Comparison of ENCODE assay signal across 9 cellular contexts in the genomic region with DNA sequence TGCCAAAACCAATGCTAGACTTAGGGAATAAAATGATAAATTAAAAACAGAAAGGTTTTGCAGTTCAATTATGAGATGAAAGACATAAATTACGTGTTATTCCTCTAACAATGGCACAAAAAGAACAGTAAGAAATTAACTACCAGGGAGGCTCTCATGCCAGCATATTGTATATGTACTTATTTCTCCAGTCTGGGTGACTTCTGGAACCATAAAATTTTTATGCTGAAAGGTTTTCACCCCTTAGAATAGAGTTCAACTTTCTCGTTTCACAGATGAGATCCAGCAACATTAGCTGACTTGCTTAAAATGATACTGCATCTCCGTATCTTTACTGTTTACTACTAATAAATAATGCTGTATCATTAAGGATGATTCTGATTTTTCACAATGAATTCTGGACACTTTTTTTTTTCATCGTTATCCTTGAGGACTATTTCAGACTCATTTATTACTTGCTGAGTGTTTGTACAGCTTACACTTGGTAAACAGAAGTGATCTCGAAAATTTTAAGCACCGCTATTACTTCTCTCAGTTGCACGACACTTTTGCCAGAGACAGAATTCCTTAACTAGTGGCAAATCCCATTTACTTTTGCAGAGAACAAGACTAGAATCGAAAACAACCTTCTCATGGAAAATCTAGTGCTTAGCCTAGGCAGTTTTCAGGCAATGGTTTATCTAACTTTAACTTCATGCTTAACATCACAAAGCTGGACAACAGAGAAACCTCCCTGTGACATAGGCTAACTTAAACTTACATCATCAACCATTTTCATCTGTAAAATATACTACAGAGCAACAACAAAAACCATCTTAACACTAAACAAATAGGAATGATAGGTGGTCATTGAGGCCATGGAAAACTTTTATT. TPM values are rescaled to one million over a fixed set of nuclear protein-coding genes. Genes with fewer than 3 reads are reported as not detected.
A peak's percentile ranks its signal among the peaks of the same experiment; 100 is the strongest.
DNase-seq lines count a peak whose midpoint lies in the region; ATAC-seq and TF ChIP-seq lines count a peak whose summit lies in the region.
"Had no signal": no experiment of that assay in that cellular context is flagged by ENCODE, and none has a peak within 500 bp of the region (broad histone marks: within the 10 kb centered on the region; RNA-seq: fewer than 3 reads in every experiment).

No MANE protein-coding gene starts in this region.

- peaks cover 24% of the 10 kb centered on the region for H3F3A ChIP-seq in SU-DHL-6 (ENCODE audit: insufficient read depth)

- peaks cover 63% of the 10 kb centered on the region for H3K36me3 ChIP-seq in SU-DHL-6 (ENCODE audit: low read length)
- H3K36me3 ChIP-seq in stomach smooth muscle (ENCODE audit: control insufficient read depth in 2 of 2, insufficient read depth in 2 of 2, low read length in 2 of 2), result peaks cover 24 to 29% of the 10 kb centered on the region in 2 donors

- peak overlapping the region; percentile 97 for H3K4me3 Mint-ChIP-seq in T-helper 1 cell treated with Interleukin-12 subunit alpha and Interleukin-12 subunit beta and Interleukin-4 antibody, amounts not matched to agents 30 μg/mL and 1 μg/mL, for 36 hours

- no peak for TF ChIP-seq CTCF in SU-DHL-6 (IDR thresholded peaks at IDR 0.05; ENCODE audit: insufficient read depth, low read length, poor library complexity, severe bottlenecking)

- peaks cover 22% of the 10 kb centered on the region for H3K4me1 ChIP-seq in stomach smooth muscle (ENCODE audit: control insufficient read depth, insufficient read depth, low read length)

- no peaks in the 10 kb centered on the region for H3K9me3 ChIP-seq in SU-DHL-6 (ENCODE audit: insufficient read depth, low read length)
- no peaks in the 10 kb centered on the region for H3K9me3 ChIP-seq in stomach smooth muscle (ENCODE audit: control insufficient read depth in 2 of 2, low read length in 2 of 2)

- ATAC-seq in esophagus mucosa, result no peak
- ATAC-seq in GM21367 (IDR thresholded peaks at IDR 0.05; ENCODE audit: unreplicated experiment), result no peak

- H3K9me2 ChIP-seq in SU-DHL-6 (replicated peaks; ENCODE audit: insufficient read depth, low read length), result no peaks in the 10 kb centered on the region

- H3K27ac ChIP-seq in SU-DHL-6 (ENCODE audit: low read depth, low read length) (0 out of 2 replicates have a peak overlapping the region, but pooled peaks have one; percentile 3), stomach smooth muscle (ENCODE audit: low read length) (no peak overlapping the region)

- no peak overlapping the region for H2AFZ ChIP-seq in SU-DHL-6 (ENCODE audit: low read depth, low read length, severe bottlenecking)

- H4K20me1 ChIP-seq in SU-DHL-6 (ENCODE audit: low read depth, low read length), result peaks cover 61% of the 10 kb centered on the region

- peaks cover 95% of the 10 kb centered on the region for H3K79me2 ChIP-seq in SU-DHL-6 (ENCODE audit: insufficient read depth, low read length)

- H3K27me3 Mint-ChIP-seq in T-helper 1 cell treated with Interleukin-12 subunit alpha and Interleukin-12 subunit beta and Interleukin-4 antibody, amounts not matched to agents 30 μg/mL and 1 μg/mL, for 36 hours (ENCODE audit: low read depth), result no peaks in the 10 kb centered on the region

- no peaks in the 10 kb centered on the region for H3K9me3 Mint-ChIP-seq in T-helper 1 cell treated with Interleukin-12 subunit alpha and Interleukin-12 subunit beta and Interleukin-4 antibody, amounts not matched to agents 30 μg/mL and 1 μg/mL, for 36 hours

- no peak for DNase-seq in T-helper 1 cell
- DNase-seq in dermis blood vessel endothelial cell, result no peak
- DNase-seq: activated CD4-positive, alpha-beta T cell treated with anti-CD3 and anti-CD28 coated beads, Interleukin-2, amount 50 U/mL, for 1 hour had no signal

- H3K4me2 ChIP-seq in SU-DHL-6 (ENCODE audit: low read depth, low read length, poor library complexity, severe bottlenecking), result peak overlapping the region; percentile 85

- H3K36me3 Mint-ChIP-seq in T-helper 1 cell treated with Interleukin-12 subunit alpha and Interleukin-12 subunit beta and Interleukin-4 antibody, amounts not matched to agents 30 μg/mL and 1 μg/mL, for 36 hours (ENCODE audit: low read depth), result peaks cover 47% of the 10 kb centered on the region

- peak overlapping the region; percentile 62 for H3K27ac Mint-ChIP-seq in T-helper 1 cell treated with Interleukin-12 subunit alpha and Interleukin-12 subunit beta and Interleukin-4 antibody, amounts not matched to agents 30 μg/mL and 1 μg/mL, for 36 hours

- H3K4me3 ChIP-seq in SU-DHL-6 (ENCODE audit: insufficient read depth, low read length, poor library complexity, severe bottlenecking), result peak overlapping the region; percentile 69
- H3K4me3 ChIP-seq in iPS-11a (ENCODE audit: low read depth, low read length), result peak overlapping the region; percentile 39
- peak overlapping the region; percentile 44 to 58 for H3K4me3 ChIP-seq in stomach smooth muscle (ENCODE audit: low read length in 2 of 2)

- H3K9ac ChIP-seq in SU-DHL-6 (ENCODE audit: low read length) (peak overlapping the region; percentile 96), stomach smooth muscle (ENCODE audit: low read length in 2 of 2) (peak overlapping the region in 1 of 2 donors; percentile 36)

- H3K27me3 ChIP-seq in SU-DHL-6 (ENCODE audit: low read length) (no peaks in the 10 kb centered on the region), stomach smooth muscle (ENCODE audit: control insufficient read depth in 1 of 2, insufficient read depth in 2 of 2, low read length in 2 of 2) (no peaks in the 10 kb centered on the region)

- peaks cover 42% of the 10 kb centered on the region for H3K4me1 Mint-ChIP-seq in T-helper 1 cell treated with Interleukin-12 subunit alpha and Interleukin-12 subunit beta and Interleukin-4 antibody, amounts not matched to agents 30 μg/mL and 1 μg/mL, for 36 hours (ENCODE audit: low read depth)

RNA-seq across cellular contexts. Expression of gene RSRC2, which starts 2.7 kb away (rescaled TPM):
- total RNA-seq in esophagus mucosa, result 31.7 TPM
- total RNA-seq in dermis blood vessel endothelial cell, result 49.4 and 49.5 TPM in 2 replicates

RNA-seq across cellular contexts. Expression of gene KNTC1, which starts 3.0 kb away (rescaled TPM):
- total RNA-seq in esophagus mucosa, result 15.4 TPM
- 24.5 and 40.2 TPM in 2 replicates for total RNA-seq in dermis blood vessel endothelial cell

RNA-seq across cellular contexts. Expression of gene ZCCHC8, which starts 23.4 kb away (rescaled TPM):
- total RNA-seq in esophagus mucosa (15.5 TPM), dermis blood vessel endothelial cell (15.0 and 20.1 TPM in 2 replicates)
